In the genomic region with DNA sequence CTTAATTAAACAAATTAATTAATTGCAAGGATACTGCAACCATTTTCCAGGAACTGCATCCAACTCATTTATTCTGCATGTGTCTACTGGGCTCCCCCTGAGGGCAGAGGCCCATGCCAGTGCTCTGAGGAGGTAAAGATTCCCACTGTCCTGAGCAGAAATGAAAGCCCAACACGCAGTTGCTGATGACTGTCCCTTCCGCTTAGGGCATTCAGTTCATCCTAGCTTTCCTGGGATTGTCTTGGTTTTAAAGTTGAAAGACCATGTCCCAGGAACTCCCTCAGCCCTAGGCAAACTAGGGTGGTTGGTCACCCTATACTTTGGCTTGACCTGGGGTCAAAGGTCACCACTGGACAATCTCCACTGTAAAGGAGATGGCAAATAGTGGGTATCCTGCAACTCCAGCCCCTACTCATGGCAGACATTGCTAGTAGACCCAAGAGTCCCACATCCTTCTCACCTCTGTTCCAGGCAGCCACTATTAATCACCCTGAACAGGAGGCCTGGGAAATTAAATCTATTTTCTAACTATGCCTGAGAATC, we compare ENCODE assay signal across 16 cellular contexts.
A peak's percentile ranks its signal among the peaks of the same experiment; 100 is the strongest.
DNase-seq lines count a peak whose midpoint lies in the region; ATAC-seq and TF ChIP-seq lines count a peak whose summit lies in the region.
"Had no signal": no experiment of that assay in that cellular context is flagged by ENCODE, and none has a peak within 500 bp of the region (broad histone marks: within the 10 kb centered on the region; RNA-seq: fewer than 3 reads in every experiment).

No MANE protein-coding gene starts in this region.

- H3K4me3 Mint-ChIP-seq in activated naive CD8-positive, alpha-beta T cell: no peak overlapping the region
- no peak overlapping the region for H3K4me3 Mint-ChIP-seq in activated naive CD8-positive, alpha-beta T cell treated with anti-CD3 and anti-CD28 coated beads, Interleukin-2, amount 50 U/mL, for 24 hours
- H3K4me3 Mint-ChIP-seq: CD8-positive, alpha-beta memory T cell had no signal

- no peaks in the 10 kb centered on the region for H3K36me3 ChIP-seq in Panc1 (ENCODE audit: control insufficient read depth, insufficient read depth, low read length)

- peak overlapping the region; percentile 12; the same call in 1 of the 2 replicates for H3K27ac ChIP-seq in Panc1 (ENCODE audit: low read length)
- H3K27ac ChIP-seq: BLaER1 had no signal

- no peak for TF ChIP-seq CTCF in Panc1 (IDR thresholded peaks at IDR 0.05)

- peaks cover 48% of the 10 kb centered on the region for H3K4me1 Mint-ChIP-seq in activated naive CD8-positive, alpha-beta T cell (ENCODE audit: low read depth)
- H3K4me1 Mint-ChIP-seq in activated naive CD8-positive, alpha-beta T cell treated with anti-CD3 and anti-CD28 coated beads, Interleukin-2, amount 50 U/mL, for 24 hours: peaks cover 64% of the 10 kb centered on the region

- POLR2A ChIA-PET in Panc1 (lab: Charles Lee): no interaction called here

- no peaks in the 10 kb centered on the region for H3K27me3 ChIP-seq in Panc1 (ENCODE audit: control insufficient read depth, insufficient read depth, low read length)
- H3K27me3 ChIP-seq: BLaER1 had no signal

- peak overlapping the region; percentile 4 for H3K27ac Mint-ChIP-seq in activated naive CD8-positive, alpha-beta T cell
- no peak overlapping the region for H3K27ac Mint-ChIP-seq in activated naive CD8-positive, alpha-beta T cell treated with anti-CD3 and anti-CD28 coated beads, Interleukin-2, amount 50 U/mL, for 24 hours

- intact Hi-C loops in Panc1 (cut with micrococcal nuclease; ENCODE audit: unreplicated experiment): no loop called here

- H3K27me3 Mint-ChIP-seq in activated naive CD8-positive, alpha-beta T cell: no peaks in the 10 kb centered on the region
- H3K27me3 Mint-ChIP-seq in activated naive CD8-positive, alpha-beta T cell treated with anti-CD3 and anti-CD28 coated beads, Interleukin-2, amount 50 U/mL, for 24 hours: no peaks in the 10 kb centered on the region

- CTCF ChIA-PET in Panc1 (lab: Charles Lee): no interaction called here

- H3K4me1 ChIP-seq in Panc1 (ENCODE audit: control insufficient read depth, insufficient read depth, low read length): peaks cover 37% of the 10 kb centered on the region
- H3K4me1 ChIP-seq: BLaER1 had no signal

- in situ Hi-C loops in Panc1 (cut with HindIII; ENCODE audit: low pct_unique_long_range_greater_than_20kb, low sequenced_read_pairs): no loop called here

- ATAC-seq in activated naive CD8-positive, alpha-beta T cell treated with anti-CD3 and anti-CD28 coated beads, Interleukin-2, amount 50 U/mL, for 24 hours: no peak
- ATAC-seq in Panc1 (no peak), left lobe of liver (no peak), GM19351 (IDR thresholded peaks at IDR 0.05; ENCODE audit: unreplicated experiment) (no peak)

- no TSS peak for BruUV-seq in Panc1 (replicated peaks; lab: Mats Ljungman, UMichigan)

- H3K4me3 ChIP-seq in Panc1 (ENCODE audit: low read depth in 2 of 2, low read length in 2 of 2): no peak overlapping the region
- H3K4me3 ChIP-seq: BLaER1 had no signal

- peak; percentile 8 for DNase-seq in activated CD4-positive, CD25-positive, alpha-beta regulatory T cell treated with anti-CD3 and anti-CD28 coated beads, Interleukin-2, amount 50 U/mL, for 72 hours
- DNase-seq in activated CD4-positive, CD25-positive, alpha-beta regulatory T cell (lab: John Stamatoyannopoulos, UW): no peak
- no peak for DNase-seq in activated naive CD8-positive, alpha-beta T cell treated with anti-CD3 and anti-CD28 coated beads, Interleukin-2, amount 50 U/mL, for 24 hours
- DNase-seq in Panc1 (ENCODE audit: low read depth, low spot score) (no peak), left lobe of liver (ENCODE audit: low spot score) (peak; percentile 23), NCI-H524 treated with DMSO at 0.1 percent for 48 hours (lab: John Stamatoyannopoulos, UW) (no peak)
- DNase-seq: 8988T; AML-193; Caco-2; CD8-positive, alpha-beta memory T cell; DMS79; GDM1; HCEC 1CT had no signal

- no peaks in the 10 kb centered on the region for H3K9me3 ChIP-seq in Panc1 (ENCODE audit: control insufficient read depth, insufficient read depth, low read depth, low read length)
- H3K9me3 ChIP-seq: BLaER1, Caco-2 had no signal

- H3K36me3 Mint-ChIP-seq in activated naive CD8-positive, alpha-beta T cell: peaks cover 7% of the 10 kb centered on the region
- H3K36me3 Mint-ChIP-seq in activated naive CD8-positive, alpha-beta T cell treated with anti-CD3 and anti-CD28 coated beads, Interleukin-2, amount 50 U/mL, for 24 hours (ENCODE audit: low read depth): no peaks in the 10 kb centered on the region

- no peaks in the 10 kb centered on the region for H3K9me3 Mint-ChIP-seq in activated naive CD8-positive, alpha-beta T cell (ENCODE audit: low read depth)
- no peaks in the 10 kb centered on the region for H3K9me3 Mint-ChIP-seq in activated naive CD8-positive, alpha-beta T cell treated with anti-CD3 and anti-CD28 coated beads, Interleukin-2, amount 50 U/mL, for 24 hours
- H3K9me3 Mint-ChIP-seq: CD8-positive, alpha-beta memory T cell had no signal

Comparison
In these comparisons a context has a peak if more than half of its experiments do, and no peak if none do; other contexts are left out.
1. DNase-seq: peak in activated CD4-positive, CD25-positive, alpha-beta regulatory T cell treated with anti-CD3 and anti-CD28 coated beads, Interleukin-2, amount 50 U/mL, for 72 hours (single experiment) and left lobe of liver (single experiment); none in activated CD4-positive, CD25-positive, alpha-beta regulatory T cell (0 of 4), activated naive CD8-positive, alpha-beta T cell treated with anti-CD3 and anti-CD28 coated beads, Interleukin-2, amount 50 U/mL, for 24 hours (single experiment), Panc1 (single experiment) and NCI-H524 treated with DMSO at 0.1 percent for 48 hours (single experiment).